Comparison of ENCODE assay signal across 1 cellular context in genomic region chr9:70402213-70402612, GRCh38.
A peak's percentile ranks its signal among the peaks of the same experiment; 100 is the strongest.
TF ChIP-seq lines count a peak whose summit lies in the region.

No MANE protein-coding gene starts in this region.

TF ChIP-seq in HEK293, 187 proteins besides CTCF, POLR2A, EP300 and RAD21 (continued from another document):
- peak; percentile 93 for TF ChIP-seq ZNF18 (tag by site-specific recombination; IDR thresholded peaks at IDR 0.05)
- TF ChIP-seq SETDB1 (IDR thresholded peaks at IDR 0.05; ENCODE audit: insufficient read length, low read length) = no peak
- peak; percentile 65 for TF ChIP-seq FEZF1 (tag by site-specific recombination; IDR thresholded peaks at IDR 0.05)
TF ChIP-seq in HEK293: peak in this region for 6.
